1 cellular context compared by ENCODE assay signal in the genomic region with DNA sequence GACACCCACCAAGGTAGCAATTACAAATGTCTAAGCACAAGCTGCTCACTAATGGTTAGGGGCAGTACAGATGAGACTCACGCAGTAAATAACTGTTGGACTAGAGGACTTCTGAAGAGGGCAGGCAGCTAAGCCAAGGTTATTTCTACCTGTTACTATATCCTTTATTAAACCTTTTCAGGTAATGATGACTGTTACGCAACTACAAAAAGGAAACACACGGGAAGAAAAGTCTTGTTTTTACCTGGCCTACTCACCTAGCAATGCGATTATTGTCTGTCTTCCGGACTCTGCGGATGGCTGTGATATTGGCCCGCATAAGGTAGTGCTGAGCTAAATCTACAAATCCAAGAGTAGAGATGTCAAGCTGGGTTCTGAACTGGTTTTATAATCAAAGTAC.
TF ChIP-seq lines count a peak whose summit lies in the region.

No MANE protein-coding gene starts in this region.

TF ChIP-seq in HepG2, 621 proteins besides CTCF, POLR2A, EP300 and RAD21:
- TF ChIP-seq PAWR (CRISPR knock-in tag; IDR thresholded peaks at IDR 0.05; ENCODE audit: borderline replicate concordance), result no peak
- peak; percentile 44; the same call in 1 of the 2 replicates for TF ChIP-seq CEBPB (IDR thresholded peaks at IDR 0.05; ENCODE audit: borderline replicate concordance, low read depth, low read length)
- TF ChIP-seq RBFOX2 (IDR thresholded peaks at IDR 0.05; ENCODE audit: low read depth, low read length), result 0 out of 2 replicates have a peak, but pooled peaks have one; percentile 39
